ENCODE assay signal across 22 cellular contexts in genomic region chr12:122724641-122725243, GRCh38. TPM values are rescaled to one million over a fixed set of nuclear protein-coding genes. Genes with fewer than 3 reads are reported as not detected.
DNase-seq lines count a peak whose midpoint lies in the region; ATAC-seq and TF ChIP-seq lines count a peak whose summit lies in the region.
"Had no signal": no experiment of that assay in that cellular context is flagged by ENCODE, and none has a peak within 500 bp of the region (broad histone marks: within the 10 kb centered on the region; RNA-seq: fewer than 3 reads in every experiment).

No MANE protein-coding gene starts in this region.

- H3K36me3 ChIP-seq in mucosa of descending colon (ENCODE audit: low read depth) (no peaks in the 10 kb centered on the region), ascending aorta (no peaks in the 10 kb centered on the region)
- H3K36me3 ChIP-seq: esophagus muscularis mucosa, tibial nerve, WERI-Rb-1 had no signal

- H3K27me3 ChIP-seq in ascending aorta: no peaks in the 10 kb centered on the region
- H3K27me3 ChIP-seq: tibial nerve had no signal

- DNase-seq in GM12865 (ENCODE audit: low read depth) (peak; percentile 75), RWPE1 (ENCODE audit: low spot score) (no peak), naive B cell (no peak), mucosa of descending colon (no peak), ascending aorta (ENCODE audit: low spot score in 2 of 2) (no peak), NCI-H2107 treated with DMSO at 0.1 percent for 48 hours (lab: John Stamatoyannopoulos, UW; ENCODE audit: unreplicated experiment) (no peak)
- DNase-seq: activated CD8-positive, alpha-beta T cell treated with anti-CD3 and anti-CD28 coated beads, Interleukin-2, amount 10 ng/mL, durations not matched to agents 7 days and 5 days; activated naive CD8-positive, alpha-beta T cell treated with anti-CD3 and anti-CD28 coated beads, Interleukin-2, amount 50 U/mL, for 24 hours; AML-193; glutamatergic neuron; immature natural killer cell; NCI-H1436; nephron progenitor cell; stimulated activated naive CD4-positive, alpha-beta T cell; WERI-Rb-1 had no signal

- H3K9me3 ChIP-seq in mucosa of descending colon (no peaks in the 10 kb centered on the region), ascending aorta (no peaks in the 10 kb centered on the region)
- H3K9me3 ChIP-seq: esophagus muscularis mucosa, tibial nerve had no signal

- no peaks in the 10 kb centered on the region for H3K36me3 Mint-ChIP-seq in naive B cell
- H3K36me3 Mint-ChIP-seq: immature natural killer cell had no signal

- H3K27me3 Mint-ChIP-seq in naive B cell: no peaks in the 10 kb centered on the region
- H3K27me3 Mint-ChIP-seq: activated naive CD8-positive, alpha-beta T cell treated with anti-CD3 and anti-CD28 coated beads, Interleukin-2, amount 50 U/mL, for 24 hours had no signal

- peak overlapping the region; percentile 10; the same call in 1 of the 2 replicates for H3K27ac ChIP-seq in RWPE1
- no peak overlapping the region for H3K27ac ChIP-seq in ascending aorta
- H3K27ac ChIP-seq: esophagus muscularis mucosa, tibial nerve, WERI-Rb-1 had no signal

- peaks cover 7 to 27% (median 20%) of the 10 kb centered on the region in 3 donors for H3K4me1 Mint-ChIP-seq in naive B cell
- H3K4me1 Mint-ChIP-seq: immature natural killer cell had no signal

- TF ChIP-seq CTCF in GM12865 (IDR thresholded peaks at IDR 0.05; ENCODE audit: insufficient read depth, low read depth, low read length, missing control alignments) (no peak), RWPE1 (conservative IDR thresholded peaks at IDR 0.05; ENCODE audit: low read depth) (no peak), mucosa of descending colon (IDR thresholded peaks at IDR 0.05) (no peak), ascending aorta (IDR thresholded peaks at IDR 0.05) (no peak)

- intact Hi-C loops in mucosa of descending colon (cut with DNase I, micrococcal nuclease) (no loop called here), ascending aorta (cut with DNase I) (no loop called here)

- POLR2A ChIA-PET in RWPE1 (lab: Yijun Ruan, JAX; ENCODE audit: low non-redundant PET): no interaction called here

- CTCF ChIA-PET in RWPE1 (lab: Yijun Ruan, JAX): no interaction called here

- H3K9me3 Mint-ChIP-seq in naive B cell: no peaks in the 10 kb centered on the region
- H3K9me3 Mint-ChIP-seq: activated naive CD8-positive, alpha-beta T cell treated with anti-CD3 and anti-CD28 coated beads, Interleukin-2, amount 50 U/mL, for 24 hours; activated T-helper 1 cell treated with anti-CD3 and anti-CD28 coated beads, Interleukin-12 subunit alpha, Interleukin-12 subunit beta, Interleukin-2, Interleukin-4 antibody, amounts not matched to agents 30 ng/mL and 10 ng/mL and 1 ng/mL, durations not matched to agents 14 hours and 24 hours and 36 hours; immature natural killer cell; nephron progenitor cell had no signal

- peak overlapping the region in 1 of 6 donors; percentile 76 for H3K27ac Mint-ChIP-seq in naive B cell
- H3K27ac Mint-ChIP-seq: immature natural killer cell, nephron progenitor cell had no signal

- ATAC-seq in HG02678 (IDR thresholded peaks at IDR 0.05; ENCODE audit: unreplicated experiment) (peak; percentile 42), naive B cell (ENCODE audit: low read depth in 2 of 2) (peak; percentile 74 to 86), GM18873 (IDR thresholded peaks at IDR 0.05; ENCODE audit: low FRiP score, unreplicated experiment) (no peak), mucosa of descending colon (no peak)
- ATAC-seq: activated CD8-positive, alpha-beta T cell treated with anti-CD3 and anti-CD28 coated beads, Interleukin-2, amount 10 ng/mL, durations not matched to agents 7 days and 5 days; activated naive CD8-positive, alpha-beta T cell treated with anti-CD3 and anti-CD28 coated beads, Interleukin-2, amount 50 U/mL, for 24 hours had no signal

- H3K4me3 Mint-ChIP-seq in naive B cell: no peak overlapping the region
- H3K4me3 Mint-ChIP-seq: activated CD8-positive, alpha-beta T cell treated with anti-CD3 and anti-CD28 coated beads, Interleukin-2, amount 10 ng/mL, durations not matched to agents 7 days and 5 days; activated naive CD8-positive, alpha-beta T cell treated with anti-CD3 and anti-CD28 coated beads, Interleukin-2, amount 50 U/mL, for 24 hours; immature natural killer cell; nephron progenitor cell had no signal

- no peaks in the 10 kb centered on the region for H3K4me1 ChIP-seq in mucosa of descending colon (ENCODE audit: low read depth)
- peaks cover 0 to 4% of the 10 kb centered on the region in 2 donors for H3K4me1 ChIP-seq in ascending aorta
- H3K4me1 ChIP-seq: esophagus muscularis mucosa had no signal

- no peak overlapping the region for H3K4me3 ChIP-seq in GM12865 (ENCODE audit: low read depth, low read length)
- no peak overlapping the region for H3K4me3 ChIP-seq in mucosa of descending colon
- H3K4me3 ChIP-seq in ascending aorta: no peak overlapping the region
- H3K4me3 ChIP-seq: esophagus muscularis mucosa, tibial nerve had no signal

RNA-seq across cellular contexts. Expression of gene HCAR1, which starts 5.9 kb away (rescaled TPM):
- polyA plus RNA-seq in naive B cell (ENCODE audit: low read depth in 6 of 6): not detected
- total RNA-seq in mucosa of descending colon (under 1 TPM; 0.06 to 0.09 (median 0.07) TPM), ascending aorta (not detected)
- total RNA-seq: LHCN-M2, lung microvascular endothelial cell had no signal
- polyA plus RNA-seq: immature natural killer cell had no signal

RNA-seq across cellular contexts. Expression of gene HCAR3, which starts 8.1 kb away (rescaled TPM):
- under 1 TPM in 1 of 6 donors, not detected in 5; 0.45 TPM for polyA plus RNA-seq in naive B cell (ENCODE audit: low read depth in 6 of 6)
- total RNA-seq in mucosa of descending colon (1 to 10 TPM in 1 of 3 donors, not detected in 2; 1.6 TPM), ascending aorta (not detected)
- total RNA-seq: activated CD8-positive, alpha-beta T cell treated with anti-CD3 and anti-CD28 coated beads, Interleukin-2, amount 10 ng/mL, durations not matched to agents 7 days and 5 days; LHCN-M2; lung microvascular endothelial cell had no signal
- polyA plus RNA-seq: immature natural killer cell had no signal

RNA-seq across cellular contexts. Expression of gene HCAR2, which starts 21.6 kb away (rescaled TPM):
- not detected for polyA plus RNA-seq in naive B cell (ENCODE audit: low read depth in 6 of 6)
- 1 to 10 TPM in 1 of 3 donors, under 1 TPM in 1, not detected in 1; 0.22 to 1.5 TPM for total RNA-seq in mucosa of descending colon
- total RNA-seq in ascending aorta: 3.9 TPM
- total RNA-seq: activated CD8-positive, alpha-beta T cell treated with anti-CD3 and anti-CD28 coated beads, Interleukin-2, amount 10 ng/mL, durations not matched to agents 7 days and 5 days; esophagus muscularis mucosa; LHCN-M2; lung microvascular endothelial cell had no signal
- polyA plus RNA-seq: immature natural killer cell had no signal

RNA-seq across cellular contexts. Expression of gene DENR, which starts 27.9 kb away (rescaled TPM):
- 100 to 1,000 TPM in 1 of 6 donors, 10 to 100 TPM in 5; 67.0 to 103 (median 79.7) TPM for polyA plus RNA-seq in naive B cell (ENCODE audit: low read depth in 6 of 6)
- 10 to 100 TPM; 30.9 to 40.3 (median 33.2) TPM for total RNA-seq in mucosa of descending colon
- total RNA-seq in ascending aorta: 12.2 TPM

RNA-seq across cellular contexts. Expression of gene CCDC62, which starts 49.6 kb away (rescaled TPM):
- polyA plus RNA-seq in naive B cell (ENCODE audit: low read depth in 6 of 6): 1 to 10 TPM in 3 of 6 donors, under 1 TPM in 2, not detected in 1; 0.19 to 1.8 (median 1.2) TPM
- total RNA-seq in mucosa of descending colon: 1 to 10 TPM in 1 of 3 donors, under 1 TPM in 2; 0.39 to 1.2 (median 0.58) TPM
- total RNA-seq in ascending aorta: not detected

Comparison
In these comparisons a context has a peak if more than half of its experiments do, and no peak if none do; other contexts are left out.
1. ATAC-seq: peak in HG02678 (single experiment) and naive B cell (2 of 2); none in GM18873 (single experiment) and mucosa of descending colon (single experiment).